ENCODE assay signal across 8 cellular contexts in genomic region chr12:75479963-75480461, GRCh38. TPM values are rescaled to one million over a fixed set of nuclear protein-coding genes. Genes with fewer than 3 reads are reported as not detected.
DNase-seq lines count a peak whose midpoint lies in the region; ATAC-seq and TF ChIP-seq lines count a peak whose summit lies in the region.

No MANE protein-coding gene starts in this region.

- peak overlapping the region; percentile 22 to 93 (median 61) for H3K4me3 ChIP-seq in fibroblast of lung (replicated peaks in 1 of 4; ENCODE audit: control extremely low read depth in 1 of 4, insufficient read depth in 1 of 4, low read depth in 3 of 4, low read length in 4 of 4)

- no peaks in the 10 kb centered on the region for H3K36me3 ChIP-seq in fibroblast of lung (ENCODE audit: control insufficient read depth, insufficient read depth, low read length)

- DNase-seq in RPMI7951 (ENCODE audit: low read depth) (peak; percentile 50), fibroblast of lung (ENCODE audit: low read depth in 2 of 2) (peak; percentile 86 to 92), sciatic nerve (ENCODE audit: low spot score) (no peak), NCI-H1105 (lab: John Stamatoyannopoulos, UW) (no peak), DMS 273 treated with DMSO at 0.1 percent for 48 hours (lab: John Stamatoyannopoulos, UW) (no peak), hepatic stellate cell (ENCODE audit: low spot score) (no peak)

- no peaks in the 10 kb centered on the region for H3K27me3 ChIP-seq in fibroblast of lung (ENCODE audit: control insufficient read depth, insufficient read depth, low read length)

- H3K9ac ChIP-seq in fibroblast of lung (ENCODE audit: insufficient read depth, low read length), result peak overlapping the region; percentile 53

- intact Hi-C loops in sciatic nerve (cut with DNase I), result no loop called here

- H3K27ac ChIP-seq in fibroblast of lung (ENCODE audit: insufficient read depth, low read length), result peak overlapping the region; percentile 89

- H2AFZ ChIP-seq in fibroblast of lung (ENCODE audit: low read length), result peak overlapping the region; percentile 30

- H3K79me2 ChIP-seq in fibroblast of lung (ENCODE audit: control insufficient read depth, insufficient read depth, low read length), result peaks cover 38% of the 10 kb centered on the region

- TF ChIP-seq CTCF in fibroblast of lung (conservative IDR thresholded peaks at IDR 0.05 in 1 of 2, IDR thresholded peaks at IDR 0.05 in 1 of 2; ENCODE audit: low read depth in 1 of 2, low read length in 2 of 2), result no peak

- peak overlapping the region; percentile 83 for H3K4me2 ChIP-seq in fibroblast of lung (ENCODE audit: extremely low read depth, insufficient read depth, low read length)

- no peaks in the 10 kb centered on the region for H4K20me1 ChIP-seq in fibroblast of lung (ENCODE audit: control insufficient read depth, extremely low read depth, insufficient read depth, low read length)

- no peaks in the 10 kb centered on the region for H3K9me3 ChIP-seq in fibroblast of lung (ENCODE audit: control insufficient read depth, insufficient read depth, low read depth, low read length)

- ATAC-seq in GM18511 (IDR thresholded peaks at IDR 0.05; ENCODE audit: unreplicated experiment) (peak; percentile 40), HG02623 (IDR thresholded peaks at IDR 0.05; ENCODE audit: unreplicated experiment) (peak; percentile 28), sciatic nerve (peak; percentile 43)

- peaks cover 11% of the 10 kb centered on the region for H3K4me1 ChIP-seq in fibroblast of lung (ENCODE audit: control insufficient read depth, extremely low read depth, insufficient read depth, low read length)

RNA-seq across cellular contexts. Expression of gene GLIPR1, which starts 0.5 kb away (rescaled TPM):
- 36.8 and 46.3 TPM in 2 replicates for total RNA-seq in RPMI7951 (2014; rRNA removed; shearing (Covaris generic))
- total RNA-seq in fibroblast of lung (36.0 and 59.8 TPM in 2 replicates), sciatic nerve (29.8 TPM)
- polyA plus RNA-seq in fibroblast of lung, result 186 and 245 TPM in 2 replicates
- 109 and 145 TPM in 2 replicates for polyA plus RNA-seq in fibroblast of lung (2012)
- 52.4 and 58.4 TPM in 2 replicates for polyA minus RNA-seq in fibroblast of lung (ENCODE audit: low replicate concordance)

RNA-seq across cellular contexts. Expression of gene KRR1, which starts 31.4 kb away (rescaled TPM):
- 48.3 and 48.7 TPM in 2 replicates for total RNA-seq in RPMI7951 (2014; rRNA removed; shearing (Covaris generic))
- 36.5 and 46.9 TPM in 2 replicates for total RNA-seq in fibroblast of lung
- polyA plus RNA-seq in fibroblast of lung, result 49.7 and 63.6 TPM in 2 replicates
- polyA plus RNA-seq in fibroblast of lung (2012), result 32.0 and 42.3 TPM in 2 replicates
- polyA minus RNA-seq in fibroblast of lung (ENCODE audit: low replicate concordance), result 0.08 and 0.37 TPM in 2 replicates
- 58.6 TPM for total RNA-seq in sciatic nerve

Comparison
In these comparisons a context has a peak if more than half of its experiments do, and no peak if none do; other contexts are left out.
1. DNase-seq: peak in RPMI7951 (single experiment) and fibroblast of lung (2 of 2); none in sciatic nerve (single experiment), NCI-H1105 (single experiment), DMS 273 treated with DMSO at 0.1 percent for 48 hours (single experiment) and hepatic stellate cell (single experiment).
2. Peak in every context shown above with its lines, with median percentiles within 50 percentile points of each other: ATAC-seq.